11 cellular contexts compared by ENCODE assay signal in genomic region chr1:2466834-2467554, GRCh38. TPM values are rescaled to one million over a fixed set of nuclear protein-coding genes. Genes with fewer than 3 reads are reported as not detected.
DNase-seq lines count a peak whose midpoint lies in the region; ATAC-seq, FAIRE-seq and TF ChIP-seq lines count a peak whose summit lies in the region.
"Had no signal": no experiment of that assay in that cellular context is flagged by ENCODE, and none has a peak within 500 bp of the region (broad histone marks: within the 10 kb centered on the region; RNA-seq: fewer than 3 reads in every experiment).

No MANE protein-coding gene starts in this region.

- H3K27ac ChIP-seq in A549 (peak overlapping the region in 1 of 2 experiments; percentile 58; a peak in 2 of 6 replicates), iPS-18a (ENCODE audit: low read length) (no peak overlapping the region), kidney (ENCODE audit: low read depth in 2 of 2, low read length in 2 of 2) (no peak overlapping the region)
- H3K27ac ChIP-seq: epithelial cell of prostate had no signal

- no CpG with 5 or more reads among the region's 36 CpGs for WGBS in A549 (ENCODE audit: missing lambda C conversion rate)

- H3K4me2 ChIP-seq in A549: peak overlapping the region; percentile 72

- TF ChIP-seq CTCF in A549 (IDR thresholded peaks at IDR 0.05) (no peak), kidney (IDR thresholded peaks at IDR 0.05; ENCODE audit: borderline replicate concordance, extremely low read depth, insufficient read depth) (no peak), chondrocyte (IDR thresholded peaks at IDR 0.05) (no peak)

- H3K27me3 Mint-ChIP-seq in chondrocyte (ENCODE audit: low read depth): peaks cover 10% of the 10 kb centered on the region
- H3K27me3 Mint-ChIP-seq: activated T-helper 17 cell treated with anti-CD3 and anti-CD28 coated beads, Interleukin-2, amount 50 U/mL, for 72 hours; CD4-positive, alpha-beta memory T cell had no signal

- H3K4me3 Mint-ChIP-seq in chondrocyte (ENCODE audit: unreplicated experiment): no peak overlapping the region
- H3K4me3 Mint-ChIP-seq: activated T-helper 17 cell treated with anti-CD3 and anti-CD28 coated beads, Interleukin-2, amount 50 U/mL, for 72 hours; CD4-positive, alpha-beta memory T cell had no signal

- H3K4me3 ChIP-seq in A549 (peak overlapping the region; percentile 34; the same call in 2 of the 3 replicates), iPS-18a (ENCODE audit: low read length) (peak overlapping the region; percentile 30), kidney (ENCODE audit: low read length in 2 of 2) (no peak overlapping the region)

- POLR2A ChIA-PET in A549 (lab: Yijun Ruan, JAX): no interaction called here
- POLR2A ChIA-PET in HEK293T (lab: Yijun Ruan, JAX): no interaction called here

- intact Hi-C loops in kidney (cut with DNase I): no loop called here

- peaks cover 3% of the 10 kb centered on the region for H3K4me1 Mint-ChIP-seq in chondrocyte (ENCODE audit: low read depth)
- H3K4me1 Mint-ChIP-seq: activated T-helper 17 cell treated with anti-CD3 and anti-CD28 coated beads, Interleukin-2, amount 50 U/mL, for 72 hours had no signal

- H3K27ac Mint-ChIP-seq in chondrocyte (ENCODE audit: unreplicated experiment): no peak overlapping the region
- H3K27ac Mint-ChIP-seq: activated T-helper 17 cell treated with anti-CD3 and anti-CD28 coated beads, Interleukin-2, amount 50 U/mL, for 72 hours; CD4-positive, alpha-beta memory T cell had no signal

- no peaks in the 10 kb centered on the region for H3K9me3 Mint-ChIP-seq in chondrocyte (ENCODE audit: low read depth)
- H3K9me3 Mint-ChIP-seq: activated T-helper 17 cell treated with anti-CD3 and anti-CD28 coated beads, Interleukin-2, amount 50 U/mL, for 72 hours; CD4-positive, alpha-beta memory T cell had no signal

- H3K36me3 ChIP-seq in iPS-18a (ENCODE audit: control insufficient read depth, low read depth, low read length): no peaks in the 10 kb centered on the region
- H3K36me3 ChIP-seq in kidney (ENCODE audit: control insufficient read depth in 1 of 2, insufficient read depth in 2 of 2, low read length in 2 of 2): no peaks in the 10 kb centered on the region

- TF ChIP-seq RAD21 in A549 (conservative IDR thresholded peaks at IDR 0.05 in 1 of 2, IDR thresholded peaks at IDR 0.05 in 1 of 2): no peak

- H3K27me3 ChIP-seq in iPS-18a (ENCODE audit: control insufficient read depth, insufficient read depth, low read length): no peaks in the 10 kb centered on the region

- H3K36me3 Mint-ChIP-seq in chondrocyte (ENCODE audit: low read depth): no peaks in the 10 kb centered on the region
- H3K36me3 Mint-ChIP-seq: CD4-positive, alpha-beta memory T cell had no signal

- ATAC-seq in A549: peak; percentile 11 to 66; a peak in 3 of 6 replicates
- ATAC-seq: activated T-helper 17 cell treated with anti-CD3 and anti-CD28 coated beads, Interleukin-2, amount 50 U/mL, for 72 hours had no signal

- no peak for TF ChIP-seq EP300 in A549 (IDR thresholded peaks at IDR 0.05)

- FAIRE-seq in A549 (lab: Jason Lieb, UNC) (no peak), kidney (lab: Jason Lieb, UNC) (no peak)

- no peak for DNase-seq in A549 (ENCODE audit: low read depth in 1 of 2, low spot score in 1 of 2)
- peak; percentile 77 for DNase-seq in HEK293T (ENCODE audit: extremely low spot score)
- peak; percentile 37 to 43 for DNase-seq in activated CD4-positive, alpha-beta T cell treated with anti-CD3 and anti-CD28 coated beads, Interleukin-2, amount 50 U/mL, for 48 hours
- no peak for DNase-seq in kidney
- DNase-seq in NCI-H510A treated with DMSO at 0.1 percent for 48 hours (lab: John Stamatoyannopoulos, UW): no peak
- no peak for DNase-seq in chondrocyte (ENCODE audit: low spot score)
- DNase-seq in NCI-H226: no peak

- H3K4me1 ChIP-seq in A549 (peaks cover 8% of the 10 kb centered on the region; the same call in 2 of the 3 replicates), iPS-18a (ENCODE audit: control insufficient read depth, low read depth, low read length) (no peaks in the 10 kb centered on the region), kidney (ENCODE audit: control insufficient read depth in 1 of 2, insufficient read depth in 1 of 2, low read depth in 1 of 2, low read length in 2 of 2) (no peaks in the 10 kb centered on the region)

- no peak for TF ChIP-seq POLR2A in A549 (IDR thresholded peaks at IDR 0.05; ENCODE audit: low read length)

- H3K9ac ChIP-seq in iPS-18a (ENCODE audit: low read length): no peak overlapping the region
- no peak overlapping the region for H3K9ac ChIP-seq in kidney (ENCODE audit: low read length in 2 of 2)

- H3K9me3 ChIP-seq in A549 (no peaks in the 10 kb centered on the region), iPS-18a (ENCODE audit: control insufficient read depth, low read depth, low read length) (no peaks in the 10 kb centered on the region), kidney (ENCODE audit: control insufficient read depth in 1 of 2, low read length in 2 of 2) (no peaks in the 10 kb centered on the region)

- CTCF ChIA-PET in A549 (lab: Yijun Ruan, JAX) (interaction anchor here (0.6 to 1.7 kb wide), 3 partner anchors 10 to 49 kb away, joined by 3 to 7 read pairs (median 4); no protein-coding TSS in a partner anchor), HEK293T (lab: Yijun Ruan, JAX) (no interaction called here)

TF ChIP-seq in A549, 52 proteins besides CTCF, POLR2A, EP300 and RAD21 (continues in another document):
- no peak for TF ChIP-seq HOXB13 (CRISPR knock-in tag; IDR thresholded peaks at IDR 0.05; ENCODE audit: low read depth)
- no peak for TF ChIP-seq HES2 (IDR thresholded peaks at IDR 0.05)
- TF ChIP-seq ELK1 (IDR thresholded peaks at IDR 0.05; ENCODE audit: low read depth, low read length): no peak
- TF ChIP-seq EHMT2 (IDR thresholded peaks at IDR 0.05; ENCODE audit: low read depth): no peak
- TF ChIP-seq RARB (CRISPR knock-in tag; IDR thresholded peaks at IDR 0.05): no peak
- TF ChIP-seq ESRRA (IDR thresholded peaks at IDR 0.05; ENCODE audit: borderline replicate concordance, low read length): no peak

TF ChIP-seq in HEK293T, 16 proteins besides CTCF, POLR2A, EP300 and RAD21:
- TF ChIP-seq SP1 (IDR thresholded peaks at IDR 0.05): peak; percentile 63
- TF ChIP-seq LEF1 (IDR thresholded peaks at IDR 0.05; ENCODE audit: borderline replicate concordance): no peak

RNA-seq across cellular contexts. Expression of gene PLCH2, which starts 9.1 kb away (rescaled TPM):
- polyA plus RNA-seq in A549 (2011; rRNA removed) (0.10 and 0.16 TPM in 2 replicates), A549 (2017; fragmentation: RNase III; extraction: RNeasy Plus Mini Kit Qiagen cat#74134 plus additional on column Dnase treatment) (0.18 to 0.44 TPM (median 0.21 TPM) in 3 replicates), kidney (ENCODE audit: insufficient read depth, low read depth, low replicate concordance) (7.4 TPM)
- 0.49 and 0.61 TPM in 2 replicates for polyA plus RNA-seq in A549 (2012; cell fraction: cytosol; rRNA removed)
- polyA plus RNA-seq in A549 (2012; cell fraction: nucleus; rRNA removed): 1.8 and 2.8 TPM in 2 replicates
- polyA minus RNA-seq in A549 (2011; rRNA and poly(A)+ RNA removed): 0.29 and 0.44 TPM in 2 replicates
- total RNA-seq in kidney (8.7 TPM), chondrocyte (2.4 to 3.4 TPM (median 3.2 TPM) in 3 replicates)

RNA-seq across cellular contexts. Expression of gene PEX10, which starts 54.6 kb away (rescaled TPM):
- polyA plus RNA-seq in A549 (2011; rRNA removed): 12.3 and 12.6 TPM in 2 replicates
- 21.6 and 29.6 TPM in 2 replicates for polyA plus RNA-seq in A549 (2012; cell fraction: cytosol; rRNA removed)
- polyA plus RNA-seq in A549 (2012; cell fraction: nucleus; rRNA removed): 26.0 and 36.7 TPM in 2 replicates
- 20.2 to 22.1 TPM (median 20.7 TPM) in 3 replicates for polyA plus RNA-seq in A549 (2017; fragmentation: RNase III; extraction: RNeasy Plus Mini Kit Qiagen cat#74134 plus additional on column Dnase treatment)
- 9.0 and 12.7 TPM in 2 replicates for polyA minus RNA-seq in A549 (2011; rRNA and poly(A)+ RNA removed)
- total RNA-seq in kidney: 25.6 TPM
- 26.8 TPM for polyA plus RNA-seq in kidney (ENCODE audit: insufficient read depth, low read depth, low replicate concordance)
- total RNA-seq in chondrocyte: 20.6 to 33.0 TPM (median 23.4 TPM) in 3 replicates

RNA-seq across cellular contexts. Expression of gene PANK4, which starts 59.4 kb away (rescaled TPM):
- polyA plus RNA-seq in A549 (2011; rRNA removed) (8.1 and 8.3 TPM in 2 replicates), A549 (2017; fragmentation: RNase III; extraction: RNeasy Plus Mini Kit Qiagen cat#74134 plus additional on column Dnase treatment) (13.4 to 16.1 TPM (median 13.8 TPM) in 3 replicates), kidney (ENCODE audit: insufficient read depth, low read depth, low replicate concordance) (13.3 TPM)
- 14.2 and 14.9 TPM in 2 replicates for polyA plus RNA-seq in A549 (2012; cell fraction: cytosol; rRNA removed)
- 61.3 and 73.3 TPM in 2 replicates for polyA plus RNA-seq in A549 (2012; cell fraction: nucleus; rRNA removed)
- polyA minus RNA-seq in A549 (2011; rRNA and poly(A)+ RNA removed): 13.1 and 27.0 TPM in 2 replicates
- total RNA-seq in kidney (33.7 TPM), chondrocyte (19.6 to 32.6 TPM (median 20.5 TPM) in 3 replicates)

Comparison
In these comparisons a context has a peak if more than half of its experiments do, and no peak if none do; other contexts are left out.
1. DNase-seq: peak in HEK293T (single experiment) and activated CD4-positive, alpha-beta T cell treated with anti-CD3 and anti-CD28 coated beads, Interleukin-2, amount 50 U/mL, for 48 hours (2 of 2); none in A549 (0 of 2), kidney (single experiment), NCI-H510A treated with DMSO at 0.1 percent for 48 hours (single experiment), chondrocyte (single experiment) and NCI-H226 (single experiment).
2. H3K4me3 ChIP-seq: peak in A549 (single experiment) and iPS-18a (single experiment); none in kidney (0 of 2).